Comparison of ENCODE assay signal across 19 cellular contexts in genomic region chr5:131682824-131683223, GRCh38.
"Had no signal": no experiment of that assay in that cellular context is flagged by ENCODE, and none has a peak within 500 bp of the region (broad histone marks: within the 10 kb centered on the region; RNA-seq: fewer than 3 reads in every experiment).

No MANE protein-coding gene starts in this region.

- H3K27me3 Mint-ChIP-seq: activated CD8-positive, alpha-beta T cell treated with anti-CD3 and anti-CD28 coated beads for 36 hours; activated naive CD8-positive, alpha-beta T cell treated with anti-CD3 and anti-CD28 coated beads, Interleukin-2, amount 10 ng/mL, durations not matched to agents 7 days and 5 days; activated T-helper 17 cell treated with anti-CD3 and anti-CD28 coated beads, Interleukin-2, amount 50 U/mL, for 72 hours; type B pancreatic cell had no signal

- ATAC-seq: activated CD8-positive, alpha-beta T cell treated with anti-CD3 and anti-CD28 coated beads for 36 hours; activated T-helper 17 cell treated with anti-CD3 and anti-CD28 coated beads, Interleukin-2, amount 50 U/mL, for 72 hours; body of pancreas; lower lobe of right lung had no signal

- H3K9me3 ChIP-seq: body of pancreas, lower lobe of right lung, testis had no signal

- H3K4me1 ChIP-seq: lower lobe of right lung, testis had no signal

- H3K27me3 ChIP-seq: body of pancreas, testis had no signal

- H3K27ac Mint-ChIP-seq: activated CD8-positive, alpha-beta T cell treated with anti-CD3 and anti-CD28 coated beads for 36 hours; activated naive CD8-positive, alpha-beta T cell treated with anti-CD3 and anti-CD28 coated beads, Interleukin-2, amount 10 ng/mL, durations not matched to agents 7 days and 5 days; activated T-helper 17 cell treated with anti-CD3 and anti-CD28 coated beads, Interleukin-2, amount 50 U/mL, for 72 hours; mesothelial cell of epicardium; nephron; type B pancreatic cell had no signal

- H3K27ac ChIP-seq: body of pancreas, lower lobe of right lung, testis had no signal

- H3K4me3 Mint-ChIP-seq: activated CD8-positive, alpha-beta T cell treated with anti-CD3 and anti-CD28 coated beads for 36 hours; activated naive CD8-positive, alpha-beta T cell treated with anti-CD3 and anti-CD28 coated beads, Interleukin-2, amount 10 ng/mL, durations not matched to agents 7 days and 5 days; activated T-helper 17 cell treated with anti-CD3 and anti-CD28 coated beads, Interleukin-2, amount 50 U/mL, for 72 hours; mesothelial cell of epicardium; nephron; type B pancreatic cell had no signal

- DNase-seq: activated CD4-positive, alpha-beta T cell treated with anti-CD3 and anti-CD28 coated beads for 48 hours; activated CD4-positive, CD25-positive, alpha-beta regulatory T cell; activated CD8-positive, alpha-beta T cell treated with anti-CD3 and anti-CD28 coated beads for 36 hours; activated naive CD4-positive, alpha-beta T cell treated with Interleukin-2 at 50 U/mL for 16 hours; activated naive CD8-positive, alpha-beta T cell treated with anti-CD3 and anti-CD28 coated beads, Interleukin-2, amount 10 ng/mL, durations not matched to agents 7 days and 5 days; activated T-cell treated with anti-CD3 and anti-CD28 coated beads, Interleukin-2, amount 50 U/mL, for 1 hour; body of pancreas; erythroblast; foreskin melanocyte; head of caudate nucleus; lower lobe of right lung; nucleus accumbens; stimulated activated CD4-positive, alpha-beta T cell treated with anti-CD3 and anti-CD28 coated beads, Interleukin-12 subunit alpha, Interleukin-12 subunit beta, amount 100 ng/mL, for 4 hours; stimulated activated CD4-positive, alpha-beta T cell treated with anti-CD3 and anti-CD28 coated beads, Interleukin-2, amount 100 ng/mL, for 24 hours; testis had no signal

- H3K4me1 Mint-ChIP-seq: activated naive CD8-positive, alpha-beta T cell treated with anti-CD3 and anti-CD28 coated beads, Interleukin-2, amount 10 ng/mL, durations not matched to agents 7 days and 5 days; activated T-helper 17 cell treated with anti-CD3 and anti-CD28 coated beads, Interleukin-2, amount 50 U/mL, for 72 hours; nephron had no signal

- H3K4me3 ChIP-seq: body of pancreas, lower lobe of right lung, testis had no signal

- H3K9me3 Mint-ChIP-seq: activated CD8-positive, alpha-beta T cell treated with anti-CD3 and anti-CD28 coated beads for 36 hours; activated naive CD8-positive, alpha-beta T cell treated with anti-CD3 and anti-CD28 coated beads, Interleukin-2, amount 10 ng/mL, durations not matched to agents 7 days and 5 days; activated T-helper 17 cell treated with anti-CD3 and anti-CD28 coated beads, Interleukin-2, amount 50 U/mL, for 72 hours; mesothelial cell of epicardium; nephron; type B pancreatic cell had no signal
